Comparison of ENCODE assay signal across 8 cellular contexts in the genomic region with DNA sequence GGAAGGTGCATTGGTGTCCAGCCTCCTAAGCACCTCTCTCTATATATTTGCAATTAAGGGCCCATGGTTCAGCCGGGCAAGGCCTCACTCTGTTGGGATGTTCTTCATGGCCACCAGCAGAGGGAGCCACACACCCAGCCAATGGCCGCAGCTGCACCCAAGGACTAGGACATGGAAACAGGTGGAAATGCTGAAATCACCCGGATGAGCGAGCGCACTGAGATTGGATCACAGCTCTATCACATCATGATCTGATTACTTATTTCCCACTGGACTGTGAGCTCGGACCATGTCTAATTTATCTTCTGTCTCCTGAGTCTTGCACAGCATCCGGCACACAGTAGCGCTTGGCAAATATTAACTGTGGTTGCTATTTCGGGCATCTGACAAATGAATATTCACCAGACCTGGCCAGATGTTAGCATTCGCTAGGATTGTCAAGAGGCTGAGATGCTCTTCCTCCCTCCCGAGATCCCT. TPM values are rescaled to one million over a fixed set of nuclear protein-coding genes. Genes with fewer than 3 reads are reported as not detected.
A peak's percentile ranks its signal among the peaks of the same experiment; 100 is the strongest.
DNase-seq lines count a peak whose midpoint lies in the region; ATAC-seq, FAIRE-seq and TF ChIP-seq lines count a peak whose summit lies in the region.

No MANE protein-coding gene starts in this region.

- intact Hi-C loops in kidney (cut with DNase I), result no loop called here

- H3K27ac ChIP-seq in kidney (ENCODE audit: low read depth in 2 of 2, low read length in 2 of 2), result no peak overlapping the region

- no peak overlapping the region for H3K4me3 ChIP-seq in kidney (ENCODE audit: low read length in 2 of 2)

- H3K9ac ChIP-seq in kidney (ENCODE audit: low read length in 2 of 2), result no peak overlapping the region

- H3K36me3 ChIP-seq in kidney (ENCODE audit: control insufficient read depth in 1 of 2, insufficient read depth in 2 of 2, low read length in 2 of 2), result no peaks in the 10 kb centered on the region

- ATAC-seq in HG03045 (IDR thresholded peaks at IDR 0.05; ENCODE audit: unreplicated experiment) (peak; percentile 59), GM21576 (IDR thresholded peaks at IDR 0.05; ENCODE audit: unreplicated experiment) (no peak)

- TF ChIP-seq CTCF in kidney (IDR thresholded peaks at IDR 0.05; ENCODE audit: borderline replicate concordance, extremely low read depth, insufficient read depth), result peak; percentile 97

- FAIRE-seq in kidney (lab: Jason Lieb, UNC), result peak; percentile 62

- DNase-seq in DMS 273 treated with DMSO at 0.1 percent for 48 hours (lab: John Stamatoyannopoulos, UW) (peak; percentile 65), NCI-H446 (lab: John Stamatoyannopoulos, UW) (peak; percentile 25 to 81), kidney (peak; percentile 92)
- peak; percentile 77 for DNase-seq in activated CD4-positive, CD25-positive, alpha-beta regulatory T cell treated with anti-CD3 and anti-CD28 coated beads, Interleukin-2, amount 50 U/mL, for 72 hours
- DNase-seq in central memory CD4-positive, alpha-beta T cell, result peak; percentile 51
- peak; percentile 33 to 59 (median 50) for DNase-seq in stimulated activated CD4-positive, alpha-beta T cell treated with anti-CD3 and anti-CD28 coated beads, Interleukin-1b, Interleukin-23, amount 100 ng/mL, for 24 hours (ENCODE audit: low read depth in 4 of 4, low spot score in 1 of 4)

- no peaks in the 10 kb centered on the region for H3K9me3 ChIP-seq in kidney (ENCODE audit: control insufficient read depth in 1 of 2, low read length in 2 of 2)

- no peaks in the 10 kb centered on the region for H3K4me1 ChIP-seq in kidney (ENCODE audit: control insufficient read depth in 1 of 2, insufficient read depth in 1 of 2, low read depth in 1 of 2, low read length in 2 of 2)

RNA-seq across cellular contexts. Expression of a gene that starts 31.2 kb away (rescaled TPM):
- total RNA-seq in kidney, result 4.8 TPM
- 1.9 TPM for polyA plus RNA-seq in kidney (ENCODE audit: insufficient read depth, low read depth, low replicate concordance)
